Comparison of ENCODE assay signal across 15 cellular contexts in the genomic region with DNA sequence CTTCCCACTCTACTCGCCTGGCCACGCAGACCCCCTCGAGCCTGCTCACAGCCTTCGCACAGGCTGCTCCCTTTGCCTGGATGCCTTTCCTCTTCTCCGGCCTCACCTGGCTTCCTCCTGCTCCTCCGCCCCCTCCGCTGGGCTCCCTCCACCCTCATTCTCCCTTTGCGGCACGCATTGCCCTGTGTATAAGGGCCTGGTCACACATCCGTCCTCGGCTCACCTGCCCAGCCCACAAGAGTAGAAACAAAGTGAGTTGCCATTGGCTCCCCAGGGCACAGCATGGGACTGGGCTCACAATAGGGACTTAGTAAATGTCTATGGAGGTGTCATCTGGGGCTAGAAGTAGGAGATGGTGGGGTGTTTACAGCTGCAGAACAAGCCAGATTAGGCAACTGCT. TPM values are rescaled to one million over a fixed set of nuclear protein-coding genes. Genes with fewer than 3 reads are reported as not detected.
A peak's percentile ranks its signal among the peaks of the same experiment; 100 is the strongest.
DNase-seq lines count a peak whose midpoint lies in the region; ATAC-seq and TF ChIP-seq lines count a peak whose summit lies in the region.
"Had no signal": no experiment of that assay in that cellular context is flagged by ENCODE, and none has a peak within 500 bp of the region (broad histone marks: within the 10 kb centered on the region; RNA-seq: fewer than 3 reads in every experiment).

No MANE protein-coding gene starts in this region.

- TF ChIP-seq CTCF in right atrium auricular region (IDR thresholded peaks at IDR 0.05) = no peak
- no peak for TF ChIP-seq CTCF in dorsolateral prefrontal cortex (IDR thresholded peaks at IDR 0.05 in 54 of 56, conservative IDR thresholded peaks at IDR 0.05 in 2 of 56; ENCODE audit: low read depth in 1 of 56, partially characterized antibody in 56 of 56)
- no peak for TF ChIP-seq CTCF in nephron progenitor cell (IDR thresholded peaks at IDR 0.05)
- no peak for TF ChIP-seq CTCF in upper lobe of right lung (IDR thresholded peaks at IDR 0.05)

- H3K4me1 Mint-ChIP-seq in nephron progenitor cell = peaks cover 85% of the 10 kb centered on the region

- peaks cover 34% of the 10 kb centered on the region for H3K27me3 Mint-ChIP-seq in nephron progenitor cell (ENCODE audit: low read depth, poor library complexity)

- H3K4me3 Mint-ChIP-seq in nephron progenitor cell = peak overlapping the region; percentile 48
- H3K4me3 Mint-ChIP-seq: activated CD8-positive, alpha-beta memory T cell treated with anti-CD3 and anti-CD28 coated beads, Interleukin-2, amount 10 ng/mL, durations not matched to agents 7 days and 5 days; activated naive CD8-positive, alpha-beta T cell treated with anti-CD3 and anti-CD28 coated beads for 36 hours; memory B cell had no signal

- ATAC-seq in left cardiac atrium (no peak), upper lobe of right lung (no peak), HG03432 (IDR thresholded peaks at IDR 0.05; ENCODE audit: unreplicated experiment) (no peak), HG03520 (IDR thresholded peaks at IDR 0.05; ENCODE audit: unreplicated experiment) (no peak)
- ATAC-seq: activated CD8-positive, alpha-beta memory T cell treated with anti-CD3 and anti-CD28 coated beads, Interleukin-2, amount 10 ng/mL, durations not matched to agents 7 days and 5 days had no signal

- peak overlapping the region; percentile 87 to 90 for H3K27ac ChIP-seq in right atrium auricular region
- peak overlapping the region; percentile 12 to 98 (median 93) for H3K27ac ChIP-seq in dorsolateral prefrontal cortex
- H3K27ac ChIP-seq in upper lobe of right lung = peak overlapping the region; percentile 90

- no peaks in the 10 kb centered on the region for H3K27me3 ChIP-seq in right atrium auricular region
- no peaks in the 10 kb centered on the region for H3K27me3 ChIP-seq in dorsolateral prefrontal cortex
- no peaks in the 10 kb centered on the region for H3K27me3 ChIP-seq in upper lobe of right lung

- no peaks in the 10 kb centered on the region for H3K9me3 Mint-ChIP-seq in nephron progenitor cell
- H3K9me3 Mint-ChIP-seq: activated naive CD8-positive, alpha-beta T cell treated with anti-CD3 and anti-CD28 coated beads for 36 hours; memory B cell had no signal

- intact Hi-C loops in left cardiac atrium (cut with DNase I) = loop anchor here in 1 of 2 donors (5.0 kb wide), 1 partner anchor 40 kb away; no protein-coding TSS in a partner anchor
- intact Hi-C loops in dorsolateral prefrontal cortex (cut with DNase I) = loop anchor here (5.0 to 10.0 kb wide), 2 partner anchors 110 to 218 kb away; no protein-coding TSS in a partner anchor
- intact Hi-C loops in upper lobe of right lung (cut with DNase I) = no loop called here

- H3K36me3 ChIP-seq in right atrium auricular region (no peaks in the 10 kb centered on the region), upper lobe of right lung (no peaks in the 10 kb centered on the region)

- DNase-seq in right atrium auricular region (ENCODE audit: low spot score) (no peak), left cardiac atrium (no peak), dorsolateral prefrontal cortex (no peak), nephron progenitor cell (no peak), upper lobe of right lung (peak; percentile 70), COR-L47 (lab: John Stamatoyannopoulos, UW) (no peak)
- DNase-seq: activated CD8-positive, alpha-beta memory T cell treated with anti-CD3 and anti-CD28 coated beads, Interleukin-2, amount 10 ng/mL, durations not matched to agents 7 days and 5 days; activated naive CD8-positive, alpha-beta T cell treated with anti-CD3 and anti-CD28 coated beads for 36 hours; EL; head of caudate nucleus; NCI-H446 treated with DMSO at 0.1 percent for 48 hours had no signal

- H3K4me1 ChIP-seq in right atrium auricular region (peaks cover 0 to 89% of the 10 kb centered on the region in 2 donors), upper lobe of right lung (peaks cover 73% of the 10 kb centered on the region)

- no peaks in the 10 kb centered on the region for H3K36me3 Mint-ChIP-seq in nephron progenitor cell (ENCODE audit: low read depth)
- H3K36me3 Mint-ChIP-seq: activated CD8-positive, alpha-beta memory T cell treated with anti-CD3 and anti-CD28 coated beads, Interleukin-2, amount 10 ng/mL, durations not matched to agents 7 days and 5 days; activated naive CD8-positive, alpha-beta T cell treated with anti-CD3 and anti-CD28 coated beads for 36 hours; memory B cell had no signal

- H3K27ac Mint-ChIP-seq in nephron progenitor cell = no peak overlapping the region
- H3K27ac Mint-ChIP-seq: activated CD8-positive, alpha-beta memory T cell treated with anti-CD3 and anti-CD28 coated beads, Interleukin-2, amount 10 ng/mL, durations not matched to agents 7 days and 5 days; activated naive CD8-positive, alpha-beta T cell treated with anti-CD3 and anti-CD28 coated beads for 36 hours; memory B cell had no signal

- H3K4me3 ChIP-seq in right atrium auricular region = peak overlapping the region in 1 of 2 donors; percentile 75
- peak overlapping the region in 36 of 59 donors; percentile 4 to 85 (median 75) for H3K4me3 ChIP-seq in dorsolateral prefrontal cortex
- peak overlapping the region; percentile 89 for H3K4me3 ChIP-seq in upper lobe of right lung

- H3K9me3 ChIP-seq in right atrium auricular region = no peaks in the 10 kb centered on the region
- no peaks in the 10 kb centered on the region for H3K9me3 ChIP-seq in upper lobe of right lung

RNA-seq across cellular contexts. Expression of gene PLXND1, which starts 4.2 kb away (rescaled TPM):
- total RNA-seq in right atrium auricular region = 10 to 100 TPM; 44.5 to 93.1 TPM
- 100 to 1,000 TPM; 106 to 112 TPM for total RNA-seq in left cardiac atrium
- total RNA-seq in dorsolateral prefrontal cortex = 100 to 1,000 TPM in 73 of 120 experiments, 10 to 100 TPM in 47; 60.7 to 184 (median 106) TPM
- total RNA-seq in upper lobe of right lung = 284 TPM

RNA-seq across cellular contexts. Expression of gene H1-8, which starts 59.3 kb away (rescaled TPM):
- total RNA-seq in right atrium auricular region (not detected), left cardiac atrium (not detected), dorsolateral prefrontal cortex (not detected), upper lobe of right lung (not detected)
- total RNA-seq: activated CD8-positive, alpha-beta memory T cell treated with anti-CD3 and anti-CD28 coated beads, Interleukin-2, amount 10 ng/mL, durations not matched to agents 7 days and 5 days; activated naive CD8-positive, alpha-beta T cell treated with anti-CD3 and anti-CD28 coated beads for 36 hours; M059J had no signal
